In the genomic region with DNA sequence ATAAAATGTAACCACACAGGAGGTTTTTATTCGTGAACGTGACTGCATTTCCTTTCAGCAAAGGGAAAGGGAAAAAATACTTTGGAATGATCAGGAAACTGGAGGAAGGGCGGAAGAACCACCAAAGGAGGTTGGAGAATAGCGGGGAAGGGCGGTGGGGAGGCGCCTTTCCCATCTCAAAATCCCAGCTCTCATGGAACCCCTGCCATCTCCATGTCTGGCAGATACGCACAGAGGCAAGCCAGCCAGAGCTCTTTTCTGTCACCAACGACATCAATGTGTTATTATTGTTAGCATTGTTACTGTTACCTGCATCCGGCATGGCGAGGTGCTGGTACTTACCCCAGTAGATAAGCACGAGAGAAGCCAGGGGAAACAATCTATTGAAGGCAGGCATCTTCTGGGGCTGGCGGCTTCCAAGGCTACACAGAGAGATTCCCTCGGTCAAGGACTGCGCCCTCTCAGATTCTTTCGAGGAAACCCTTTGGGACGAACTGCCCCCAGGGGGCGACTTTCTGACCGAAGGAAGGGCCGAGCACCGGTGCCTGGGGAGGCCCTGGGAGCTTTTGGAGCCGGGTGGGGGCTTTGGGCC, we compare ENCODE assay signal across 8 cellular contexts. TPM values are rescaled to one million over a fixed set of nuclear protein-coding genes. Genes with fewer than 3 reads are reported as not detected.
A peak's percentile ranks its signal among the peaks of the same experiment; 100 is the strongest.
DNase-seq lines count a peak whose midpoint lies in the region; ATAC-seq lines count a peak whose summit lies in the region.

No MANE protein-coding gene starts in this region.

- POLR2A ChIA-PET in activated CD4-positive, alpha-beta memory T cell treated with anti-CD3 and anti-CD28 coated beads, Interleukin-2, amount 10 ng/mL, durations not matched to agents 7 days and 5 days (lab: Charles Lee): no interaction called here
- POLR2A ChIA-PET in activated CD4-positive, alpha-beta memory T cell treated with anti-CD3 and anti-CD28 coated beads for 36 hours (lab: Charles Lee): no interaction called here

- H3K36me3 Mint-ChIP-seq in activated CD4-positive, alpha-beta memory T cell treated with anti-CD3 and anti-CD28 coated beads, Interleukin-2, amount 10 ng/mL, durations not matched to agents 7 days and 5 days (ENCODE audit: low read depth): peaks cover under 1% of the 10 kb centered on the region
- no peaks in the 10 kb centered on the region for H3K36me3 Mint-ChIP-seq in activated CD4-positive, alpha-beta memory T cell treated with anti-CD3 and anti-CD28 coated beads for 36 hours
- peaks cover under 1 to 3% of the 10 kb centered on the region in 2 donors for H3K36me3 Mint-ChIP-seq in stimulated activated naive B cell treated with anti-CD40 and anti-IgM and Interleukin-4, amounts not matched to agents 10 μg/mL and 1 μg/mL and 100 μg/mL, for 72 hours

- CTCF ChIA-PET in activated CD4-positive, alpha-beta memory T cell treated with anti-CD3 and anti-CD28 coated beads, Interleukin-2, amount 10 ng/mL, durations not matched to agents 7 days and 5 days (lab: Charles Lee): interaction anchor here (0.7 to 3.9 kb wide), 4 partner anchors 13 to 66 kb away, joined by 3 to 14 read pairs (median 4); no protein-coding TSS in a partner anchor
- CTCF ChIA-PET in activated CD4-positive, alpha-beta memory T cell treated with anti-CD3 and anti-CD28 coated beads for 36 hours (lab: Charles Lee): interaction anchor here (0.6 to 3.0 kb wide), 4 partner anchors 53 to 855 kb away, joined by 3 to 13 read pairs (median 8); no protein-coding TSS in a partner anchor

- peaks cover 49% of the 10 kb centered on the region for H3K27me3 Mint-ChIP-seq in activated CD4-positive, alpha-beta memory T cell treated with anti-CD3 and anti-CD28 coated beads, Interleukin-2, amount 10 ng/mL, durations not matched to agents 7 days and 5 days
- peaks cover 35% of the 10 kb centered on the region for H3K27me3 Mint-ChIP-seq in activated CD4-positive, alpha-beta memory T cell treated with anti-CD3 and anti-CD28 coated beads for 36 hours
- H3K27me3 Mint-ChIP-seq in stimulated activated naive B cell treated with anti-CD40 and anti-IgM and Interleukin-4, amounts not matched to agents 10 μg/mL and 1 μg/mL and 100 μg/mL, for 72 hours: peaks cover 36 to 49% of the 10 kb centered on the region in 2 donors

- peak; percentile 1 for ATAC-seq in left ventricle myocardium superior
- ATAC-seq in stimulated activated naive B cell treated with anti-CD40 and anti-IgM and Interleukin-4, amounts not matched to agents 10 μg/mL and 1 μg/mL and 100 μg/mL, for 72 hours (replicated peaks): no peak
- ATAC-seq in HG03196 (IDR thresholded peaks at IDR 0.05; ENCODE audit: unreplicated experiment): no peak

- no peak for DNase-seq in activated CD4-positive, alpha-beta memory T cell treated with anti-CD3 and anti-CD28 coated beads, Interleukin-2, amount 10 ng/mL, durations not matched to agents 7 days and 5 days
- DNase-seq in activated CD4-positive, alpha-beta memory T cell treated with anti-CD3 and anti-CD28 coated beads for 36 hours: no peak
- DNase-seq in SW480 (ENCODE audit: low spot score): peak; percentile 34
- no peak for DNase-seq in left ventricle myocardium superior
- no peak for DNase-seq in stimulated activated naive B cell treated with anti-CD40 and anti-IgM and Interleukin-4, amounts not matched to agents 10 μg/mL and 1 μg/mL and 100 μg/mL, for 72 hours
- DNase-seq in activated effector memory CD4-positive, alpha-beta T cell treated with Interleukin-2 at 50 U/mL for 16 hours: no peak
- no peak for DNase-seq in NCI-H2081 treated with DMSO at 0.1 percent for 48 hours (lab: John Stamatoyannopoulos, UW)

- intact Hi-C loops in activated CD4-positive, alpha-beta memory T cell treated with anti-CD3 and anti-CD28 coated beads for 36 hours (cut with micrococcal nuclease): no loop called here
- intact Hi-C loops in left ventricle myocardium superior (cut with micrococcal nuclease): no loop called here

- H3K9me3 Mint-ChIP-seq in activated CD4-positive, alpha-beta memory T cell treated with anti-CD3 and anti-CD28 coated beads, Interleukin-2, amount 10 ng/mL, durations not matched to agents 7 days and 5 days: peaks cover under 1% of the 10 kb centered on the region
- no peaks in the 10 kb centered on the region for H3K9me3 Mint-ChIP-seq in activated CD4-positive, alpha-beta memory T cell treated with anti-CD3 and anti-CD28 coated beads for 36 hours
- H3K9me3 Mint-ChIP-seq in stimulated activated naive B cell treated with anti-CD40 and anti-IgM and Interleukin-4, amounts not matched to agents 10 μg/mL and 1 μg/mL and 100 μg/mL, for 72 hours: peaks cover 2 to 9% of the 10 kb centered on the region in 2 donors

- H3K4me3 Mint-ChIP-seq in activated CD4-positive, alpha-beta memory T cell treated with anti-CD3 and anti-CD28 coated beads, Interleukin-2, amount 10 ng/mL, durations not matched to agents 7 days and 5 days: peak overlapping the region; percentile 22
- H3K4me3 Mint-ChIP-seq in activated CD4-positive, alpha-beta memory T cell treated with anti-CD3 and anti-CD28 coated beads for 36 hours: no peak overlapping the region
- H3K4me3 Mint-ChIP-seq in stimulated activated naive B cell treated with anti-CD40 and anti-IgM and Interleukin-4, amounts not matched to agents 10 μg/mL and 1 μg/mL and 100 μg/mL, for 72 hours: peak overlapping the region; percentile 40 to 73

- peaks cover 10% of the 10 kb centered on the region for H3K4me1 Mint-ChIP-seq in activated CD4-positive, alpha-beta memory T cell treated with anti-CD3 and anti-CD28 coated beads, Interleukin-2, amount 10 ng/mL, durations not matched to agents 7 days and 5 days
- H3K4me1 Mint-ChIP-seq in activated CD4-positive, alpha-beta memory T cell treated with anti-CD3 and anti-CD28 coated beads for 36 hours (ENCODE audit: low read depth): peaks cover 4% of the 10 kb centered on the region
- H3K4me1 Mint-ChIP-seq in stimulated activated naive B cell treated with anti-CD40 and anti-IgM and Interleukin-4, amounts not matched to agents 10 μg/mL and 1 μg/mL and 100 μg/mL, for 72 hours: peaks cover 3 to 7% of the 10 kb centered on the region in 2 donors

- no peak overlapping the region for H3K27ac Mint-ChIP-seq in activated CD4-positive, alpha-beta memory T cell treated with anti-CD3 and anti-CD28 coated beads, Interleukin-2, amount 10 ng/mL, durations not matched to agents 7 days and 5 days
- no peak overlapping the region for H3K27ac Mint-ChIP-seq in activated CD4-positive, alpha-beta memory T cell treated with anti-CD3 and anti-CD28 coated beads for 36 hours
- no peak overlapping the region for H3K27ac Mint-ChIP-seq in stimulated activated naive B cell treated with anti-CD40 and anti-IgM and Interleukin-4, amounts not matched to agents 10 μg/mL and 1 μg/mL and 100 μg/mL, for 72 hours

RNA-seq across cellular contexts. Expression of gene SCN3B, which starts 0.9 kb away (rescaled TPM):
- total RNA-seq in activated CD4-positive, alpha-beta memory T cell treated with anti-CD3 and anti-CD28 coated beads, Interleukin-2, amount 10 ng/mL, durations not matched to agents 7 days and 5 days: under 1 TPM in 1 of 2 experiments, not detected in 1; 0.03 TPM
- not detected for total RNA-seq in activated CD4-positive, alpha-beta memory T cell treated with anti-CD3 and anti-CD28 coated beads for 36 hours
- total RNA-seq in left ventricle myocardium superior: 1.7 TPM
